ENCODE assay signal across 15 cellular contexts in genomic region chr4:123403205-123403604, GRCh38. TPM values are rescaled to one million over a fixed set of nuclear protein-coding genes. Genes with fewer than 3 reads are reported as not detected.
DNase-seq lines count a peak whose midpoint lies in the region; ATAC-seq and TF ChIP-seq lines count a peak whose summit lies in the region.
"Had no signal": no experiment of that assay in that cellular context is flagged by ENCODE, and none has a peak within 500 bp of the region (broad histone marks: within the 10 kb centered on the region; RNA-seq: fewer than 3 reads in every experiment).

No MANE protein-coding gene starts in this region.

- no TSS peak for BruUV-seq in mammary epithelial cell (replicated peaks; lab: Mats Ljungman, UMichigan)

- in situ Hi-C loops in mammary epithelial cell (cut with MboI; ENCODE audit: low sequenced_read_pairs in 2 of 2) = no loop called here

- no peak for DNase-seq in breast epithelium (ENCODE audit: low spot score in 2 of 2)
- DNase-seq in mammary epithelial cell = no peak
- DNase-seq in activated T-helper 1 cell treated with anti-CD3 and anti-CD28 coated beads, Interleukin-12 subunit alpha, Interleukin-12 subunit beta, Interleukin-2, Interleukin-4 antibody, amounts not matched to agents 30 ng/mL and 10 ng/mL and 1 ng/mL, durations not matched to agents 14 hours and 24 hours and 36 hours (ENCODE audit: low spot score) = no peak
- DNase-seq: activated B cell treated with CpG ODN at 0.5 μM for 24 hours; CD8-positive, alpha-beta memory T cell; effector memory CD8-positive, alpha-beta T cell; HFFc6; Kasumi-1; kidney; retina had no signal

- H3K4me3 Mint-ChIP-seq in activated T-helper 1 cell treated with anti-CD3 and anti-CD28 coated beads, Interleukin-12 subunit alpha, Interleukin-12 subunit beta, Interleukin-2, Interleukin-4 antibody, amounts not matched to agents 30 ng/mL and 10 ng/mL and 1 ng/mL, durations not matched to agents 14 hours and 24 hours and 36 hours = peak overlapping the region; percentile 98
- H3K4me3 Mint-ChIP-seq: activated B cell treated with CpG ODN at 0.5 μM for 24 hours; effector memory CD8-positive, alpha-beta T cell; HFFc6 had no signal

- no peak overlapping the region for H2AFZ ChIP-seq in mammary epithelial cell (ENCODE audit: low read depth, low read length)

- CTCF ChIA-PET in mammary epithelial cell (lab: Charles Lee; ENCODE audit: low non-redundant PET) = no interaction called here

- no peaks in the 10 kb centered on the region for H4K20me1 ChIP-seq in mammary epithelial cell (ENCODE audit: insufficient read depth, low read length)

- TF ChIP-seq CTCF in breast epithelium (IDR thresholded peaks at IDR 0.05) (no peak), mammary epithelial cell (conservative IDR thresholded peaks at IDR 0.05 in 1 of 2, IDR thresholded peaks at IDR 0.05 in 1 of 2; ENCODE audit: extremely low read depth in 1 of 2, insufficient read depth in 1 of 2, low read depth in 1 of 2, low read length in 2 of 2) (no peak)

- H3K4me1 ChIP-seq in breast epithelium (peaks cover 0 to 6% of the 10 kb centered on the region in 2 donors), mammary epithelial cell (ENCODE audit: insufficient read depth, low read length) (peaks cover 13% of the 10 kb centered on the region), iPS-18a (ENCODE audit: control insufficient read depth, low read depth, low read length) (peaks cover 19% of the 10 kb centered on the region), subcutaneous abdominal adipose tissue (ENCODE audit: control insufficient read depth in 5 of 5, insufficient read depth in 5 of 5, low read length in 5 of 5) (peaks cover 12 to 70% (median 57%) of the 10 kb centered on the region in 5 donors)

- H3K9me3 ChIP-seq in breast epithelium (no peaks in the 10 kb centered on the region), mammary epithelial cell (replicated peaks; ENCODE audit: insufficient read depth, low read length) (no peaks in the 10 kb centered on the region), iPS-18a (ENCODE audit: control insufficient read depth, low read depth, low read length) (no peaks in the 10 kb centered on the region), subcutaneous abdominal adipose tissue (ENCODE audit: control insufficient read depth in 5 of 5, low read length in 5 of 5) (no peaks in the 10 kb centered on the region)

- H3K27me3 Mint-ChIP-seq in activated T-helper 1 cell treated with anti-CD3 and anti-CD28 coated beads, Interleukin-12 subunit alpha, Interleukin-12 subunit beta, Interleukin-2, Interleukin-4 antibody, amounts not matched to agents 30 ng/mL and 10 ng/mL and 1 ng/mL, durations not matched to agents 14 hours and 24 hours and 36 hours (ENCODE audit: insufficient read depth) = peaks cover 5% of the 10 kb centered on the region

- H3K9ac ChIP-seq in mammary epithelial cell (ENCODE audit: insufficient read depth, low read length) = no peak overlapping the region
- no peak overlapping the region for H3K9ac ChIP-seq in iPS-18a (ENCODE audit: low read length)
- peak overlapping the region in 3 of 5 donors; percentile 8 to 62 (median 38) for H3K9ac ChIP-seq in subcutaneous abdominal adipose tissue (ENCODE audit: low read length in 5 of 5)

- H3K36me3 ChIP-seq in breast epithelium = no peaks in the 10 kb centered on the region
- H3K36me3 ChIP-seq in mammary epithelial cell (ENCODE audit: insufficient read depth, low read length) = peaks cover 5% of the 10 kb centered on the region
- H3K36me3 ChIP-seq in iPS-18a (ENCODE audit: control insufficient read depth, low read depth, low read length) = peaks cover 46% of the 10 kb centered on the region
- H3K36me3 ChIP-seq in subcutaneous abdominal adipose tissue (ENCODE audit: control insufficient read depth in 5 of 5, insufficient read depth in 5 of 5, low read length in 5 of 5) = peaks cover 0 to 32% (median 19%) of the 10 kb centered on the region in 5 donors

- H3K27me3 ChIP-seq in breast epithelium (no peaks in the 10 kb centered on the region), mammary epithelial cell (ENCODE audit: insufficient read depth, low read length) (no peaks in the 10 kb centered on the region), iPS-18a (ENCODE audit: control insufficient read depth, insufficient read depth, low read length) (no peaks in the 10 kb centered on the region), subcutaneous abdominal adipose tissue (ENCODE audit: control insufficient read depth in 5 of 5, insufficient read depth in 4 of 5, low read length in 5 of 5) (no peaks in the 10 kb centered on the region)

- WGBS in mammary epithelial cell (ENCODE audit: low coverage, missing lambda C conversion rate) = 71% methylated on average over 2 of the region's 2 CpGs

- H3K9me3 Mint-ChIP-seq in activated T-helper 1 cell treated with anti-CD3 and anti-CD28 coated beads, Interleukin-12 subunit alpha, Interleukin-12 subunit beta, Interleukin-2, Interleukin-4 antibody, amounts not matched to agents 30 ng/mL and 10 ng/mL and 1 ng/mL, durations not matched to agents 14 hours and 24 hours and 36 hours = no peaks in the 10 kb centered on the region
- H3K9me3 Mint-ChIP-seq: activated B cell treated with CpG ODN at 0.5 μM for 24 hours; CD8-positive, alpha-beta memory T cell; effector memory CD8-positive, alpha-beta T cell; HFFc6 had no signal

- peak overlapping the region; percentile 42 for H3K27ac Mint-ChIP-seq in activated T-helper 1 cell treated with anti-CD3 and anti-CD28 coated beads, Interleukin-12 subunit alpha, Interleukin-12 subunit beta, Interleukin-2, Interleukin-4 antibody, amounts not matched to agents 30 ng/mL and 10 ng/mL and 1 ng/mL, durations not matched to agents 14 hours and 24 hours and 36 hours
- H3K27ac Mint-ChIP-seq: activated B cell treated with CpG ODN at 0.5 μM for 24 hours; effector memory CD8-positive, alpha-beta T cell; HFFc6 had no signal

- H3K4me1 Mint-ChIP-seq in activated T-helper 1 cell treated with anti-CD3 and anti-CD28 coated beads, Interleukin-12 subunit alpha, Interleukin-12 subunit beta, Interleukin-2, Interleukin-4 antibody, amounts not matched to agents 30 ng/mL and 10 ng/mL and 1 ng/mL, durations not matched to agents 14 hours and 24 hours and 36 hours (ENCODE audit: low read depth) = peaks cover 45% of the 10 kb centered on the region

- intact Hi-C loops in breast epithelium (cut with DNase I; ENCODE audit: low total_unique reads) (no loop called here), mammary epithelial cell (cut with micrococcal nuclease) (no loop called here)
- intact Hi-C loops in activated T-helper 1 cell treated with anti-CD3 and anti-CD28 coated beads, Interleukin-12 subunit alpha, Interleukin-12 subunit beta, Interleukin-2, Interleukin-4 antibody, amounts not matched to agents 30 ng/mL and 10 ng/mL and 1 ng/mL, durations not matched to agents 14 hours and 24 hours and 36 hours (cut with micrococcal nuclease) = no loop called here

- dilution Hi-C loops in mammary epithelial cell (cut with HindIII; ENCODE audit: low sequenced_read_pairs) = no loop called here

- ATAC-seq in HG03135 (IDR thresholded peaks at IDR 0.05; ENCODE audit: unreplicated experiment) = no peak
- ATAC-seq in HG02763 (IDR thresholded peaks at IDR 0.05; ENCODE audit: unreplicated experiment) = no peak
- no peak for ATAC-seq in GM21717 (IDR thresholded peaks at IDR 0.05; ENCODE audit: unreplicated experiment)
- ATAC-seq: effector memory CD8-positive, alpha-beta T cell had no signal

- H3K36me3 Mint-ChIP-seq in activated T-helper 1 cell treated with anti-CD3 and anti-CD28 coated beads, Interleukin-12 subunit alpha, Interleukin-12 subunit beta, Interleukin-2, Interleukin-4 antibody, amounts not matched to agents 30 ng/mL and 10 ng/mL and 1 ng/mL, durations not matched to agents 14 hours and 24 hours and 36 hours (ENCODE audit: low read depth) = peaks cover 67% of the 10 kb centered on the region

- no peak for TF ChIP-seq POLR2A in breast epithelium (IDR thresholded peaks at IDR 0.05)

- no peak overlapping the region for H3K4me2 ChIP-seq in mammary epithelial cell (ENCODE audit: insufficient read depth, low read depth, low read length)

- H3K4me3 ChIP-seq in breast epithelium = peak overlapping the region; percentile 82 to 92 (median 83)
- no peak overlapping the region for H3K4me3 ChIP-seq in mammary epithelial cell (replicated peaks in 1 of 3; ENCODE audit: insufficient read depth in 1 of 3, low read depth in 2 of 3, low read length in 3 of 3)
- peak overlapping the region; percentile 9 for H3K4me3 ChIP-seq in iPS-18a (ENCODE audit: low read length)
- H3K4me3 ChIP-seq in subcutaneous abdominal adipose tissue (ENCODE audit: low read depth in 1 of 5, low read length in 5 of 5) = peak overlapping the region; percentile 43 to 97 (median 92)

- H3K27ac ChIP-seq in breast epithelium (peak overlapping the region; percentile 95 to 98), mammary epithelial cell (ENCODE audit: insufficient read depth, low read depth, low read length) (no peak overlapping the region), iPS-18a (ENCODE audit: low read length) (no peak overlapping the region), subcutaneous abdominal adipose tissue (ENCODE audit: low read depth, low read length) (peak overlapping the region; percentile 93)

- H3K79me2 ChIP-seq in mammary epithelial cell (ENCODE audit: insufficient read depth, low read length) = peaks cover 45% of the 10 kb centered on the region

RNA-seq across cellular contexts. Expression of gene SPRY1, which starts 6.6 kb away (rescaled TPM):
- 100 to 1,000 TPM in 2 of 3 donors, 10 to 100 TPM in 1; 82.1 to 233 (median 103) TPM for total RNA-seq in breast epithelium
- 1 to 10 TPM; 4.8 to 8.2 TPM for total RNA-seq in mammary epithelial cell
- polyA plus RNA-seq in mammary epithelial cell = 2.9 TPM
- polyA minus RNA-seq in mammary epithelial cell = 5.5 TPM
- 47.6 and 49.0 TPM in 2 replicates for total RNA-seq in activated T-helper 1 cell treated with anti-CD3 and anti-CD28 coated beads, Interleukin-12 subunit alpha, Interleukin-12 subunit beta, Interleukin-2, Interleukin-4 antibody, amounts not matched to agents 30 ng/mL and 10 ng/mL and 1 ng/mL, durations not matched to agents 14 hours and 24 hours and 36 hours

Comparison
In these comparisons a context has a peak if more than half of its experiments do, and no peak if none do; other contexts are left out.
1. H3K27ac ChIP-seq: peak in breast epithelium (2 of 2) and subcutaneous abdominal adipose tissue (single experiment); none in mammary epithelial cell (single experiment) and iPS-18a (single experiment).
2. H3K4me3 ChIP-seq: peak in breast epithelium (3 of 3), iPS-18a (single experiment) and subcutaneous abdominal adipose tissue (5 of 5); none in mammary epithelial cell (0 of 3).
3. H3K9ac ChIP-seq: peak in subcutaneous abdominal adipose tissue (3 of 5); none in mammary epithelial cell (single experiment) and iPS-18a (single experiment).